Comparison of ENCODE assay signal across 1 cellular context in genomic region chrX:109710181-109710580, GRCh38.
TF ChIP-seq lines count a peak whose summit lies in the region.

No MANE protein-coding gene starts in this region.

TF ChIP-seq in IMR-90, 13 proteins besides CTCF, POLR2A, EP300 and RAD21:
- TF ChIP-seq MAFK (IDR thresholded peaks at IDR 0.05; ENCODE audit: low read depth, low read length) (no peak), BHLHE40 (IDR thresholded peaks at IDR 0.05; ENCODE audit: low read depth, low read length) (no peak), SMC3 (IDR thresholded peaks at IDR 0.05; ENCODE audit: low read depth, low read length) (no peak), CHD1 (IDR thresholded peaks at IDR 0.05; ENCODE audit: low read depth, low read length) (no peak), MXI1 (IDR thresholded peaks at IDR 0.05; ENCODE audit: borderline replicate concordance, low read depth, low read length) (no peak), NFE2L2 (IDR thresholded peaks at IDR 0.05; ENCODE audit: low read depth, low read length) (no peak), FOS (IDR thresholded peaks at IDR 0.05; ENCODE audit: low read depth, low read length) (no peak), RFX5 (IDR thresholded peaks at IDR 0.05; ENCODE audit: low read depth, low read length) (no peak), ELK1 (IDR thresholded peaks at IDR 0.05; ENCODE audit: borderline replicate concordance, low read depth, low read length) (no peak), USF2 (IDR thresholded peaks at IDR 0.05; ENCODE audit: low read depth, low read length) (no peak), RCOR1 (IDR thresholded peaks at IDR 0.05; ENCODE audit: insufficient replicate concordance, low read length) (no peak), CEBPB (IDR thresholded peaks at IDR 0.05; ENCODE audit: low read depth, low read length) (no peak)
TF ChIP-seq in IMR-90: peak in this region for 0.
